In genomic region chr1:206000641-206001339, GRCh38 we compare ENCODE assay signal across 11 cellular contexts. TPM values are rescaled to one million over a fixed set of nuclear protein-coding genes. Genes with fewer than 3 reads are reported as not detected.
DNase-seq lines count a peak whose midpoint lies in the region; ATAC-seq lines count a peak whose summit lies in the region.
"Had no signal": no experiment of that assay in that cellular context is flagged by ENCODE, and none has a peak within 500 bp of the region (broad histone marks: within the 10 kb centered on the region; RNA-seq: fewer than 3 reads in every experiment).

No MANE protein-coding gene starts in this region.

- no peak overlapping the region for H2AK5ac ChIP-seq in trophoblast cell (ENCODE audit: low read length)

- H2BK12ac ChIP-seq in trophoblast cell (ENCODE audit: low read length): no peak overlapping the region

- peaks cover 22 to 34% of the 10 kb centered on the region in 2 experiments for H3K4me1 ChIP-seq in trophoblast cell (ENCODE audit: control insufficient read depth in 1 of 2, insufficient read depth in 2 of 2, low read length in 2 of 2)

- no peak overlapping the region for H4K8ac ChIP-seq in trophoblast cell (ENCODE audit: low read depth, low read length)

- no peak overlapping the region for H3K4me3 ChIP-seq in trophoblast cell (ENCODE audit: low read depth, low read length)

- H3K36me3 Mint-ChIP-seq in activated naive CD4-positive, alpha-beta T cell treated with anti-CD3 and anti-CD28 coated beads, Interleukin-2, amount 50 U/mL, for 72 hours: no peaks in the 10 kb centered on the region
- no peaks in the 10 kb centered on the region for H3K36me3 Mint-ChIP-seq in activated naive CD8-positive, alpha-beta T cell treated with anti-CD3 and anti-CD28 coated beads, Interleukin-2, amount 50 U/mL, for 24 hours (ENCODE audit: low read depth)
- H3K36me3 Mint-ChIP-seq: CD4-positive, CD25-positive, alpha-beta regulatory T cell had no signal

- H2BK5ac ChIP-seq in trophoblast cell (ENCODE audit: low read depth, low read length, poor library complexity): no peak overlapping the region

- H3K27me3 Mint-ChIP-seq in activated naive CD8-positive, alpha-beta T cell treated with anti-CD3 and anti-CD28 coated beads, Interleukin-2, amount 50 U/mL, for 24 hours: peaks cover 16% of the 10 kb centered on the region

- no peaks in the 10 kb centered on the region for H3K36me3 ChIP-seq in trophoblast cell (ENCODE audit: control insufficient read depth in 1 of 2, insufficient read depth in 2 of 2, low read length in 2 of 2)

- no peak overlapping the region for H2BK120ac ChIP-seq in trophoblast cell (ENCODE audit: insufficient read depth, low read length, poor library complexity)

- no peak overlapping the region for H3K23ac ChIP-seq in trophoblast cell (ENCODE audit: low read length)

- DNase-seq in activated naive CD4-positive, alpha-beta T cell treated with anti-CD3 and anti-CD28 coated beads, Interleukin-2, amount 50 U/mL, for 72 hours (ENCODE audit: low spot score in 2 of 2): no peak
- no peak for DNase-seq in activated naive CD4-positive, alpha-beta T cell treated with anti-CD3 and anti-CD28 coated beads, Interleukin-2, amount 50 U/mL, for 16 hours
- DNase-seq in activated naive CD8-positive, alpha-beta T cell treated with anti-CD3 and anti-CD28 coated beads, Interleukin-2, amount 50 U/mL, for 24 hours: peak; percentile 55
- DNase-seq in mesenteric fat pad (ENCODE audit: low spot score) (peak; percentile 51), ureter (ENCODE audit: low spot score) (peak; percentile 34), trophoblast cell (no peak), hippocampal formation (lab: John Stamatoyannopoulos, UW) (no peak)
- DNase-seq: activated CD4-positive, CD25-positive, alpha-beta regulatory T cell treated with anti-CD3 and anti-CD28 coated beads, Interleukin-2, amount 50 U/mL, for 72 hours; CD4-positive, CD25-positive, alpha-beta regulatory T cell; NCI-H1436 treated with DMSO at 0.1 percent for 48 hours had no signal

- peaks cover 42% of the 10 kb centered on the region for H3K4me1 Mint-ChIP-seq in activated naive CD8-positive, alpha-beta T cell treated with anti-CD3 and anti-CD28 coated beads, Interleukin-2, amount 50 U/mL, for 24 hours

- H3K18ac ChIP-seq in trophoblast cell (ENCODE audit: low read length): no peak overlapping the region

- H3K4me3 Mint-ChIP-seq in activated naive CD8-positive, alpha-beta T cell treated with anti-CD3 and anti-CD28 coated beads, Interleukin-2, amount 50 U/mL, for 24 hours: no peak overlapping the region
- H3K4me3 Mint-ChIP-seq: CD4-positive, CD25-positive, alpha-beta regulatory T cell had no signal

- no peaks in the 10 kb centered on the region for H3K9me3 Mint-ChIP-seq in activated naive CD4-positive, alpha-beta T cell treated with anti-CD3 and anti-CD28 coated beads, Interleukin-2, amount 50 U/mL, for 72 hours
- no peaks in the 10 kb centered on the region for H3K9me3 Mint-ChIP-seq in activated naive CD8-positive, alpha-beta T cell treated with anti-CD3 and anti-CD28 coated beads, Interleukin-2, amount 50 U/mL, for 24 hours

- H3K9ac ChIP-seq in trophoblast cell (ENCODE audit: low read length): no peak overlapping the region

- H3K27ac Mint-ChIP-seq in activated naive CD4-positive, alpha-beta T cell treated with anti-CD3 and anti-CD28 coated beads, Interleukin-2, amount 50 U/mL, for 72 hours: no peak overlapping the region
- H3K27ac Mint-ChIP-seq in activated naive CD8-positive, alpha-beta T cell treated with anti-CD3 and anti-CD28 coated beads, Interleukin-2, amount 50 U/mL, for 24 hours: peak overlapping the region; percentile 75
- H3K27ac Mint-ChIP-seq: CD4-positive, CD25-positive, alpha-beta regulatory T cell had no signal

- WGBS in trophoblast cell (ENCODE audit: extremely low coverage, insufficient coverage, insufficient read length): no CpG with 5 or more reads among the region's 8 CpGs

- H3K79me2 ChIP-seq in trophoblast cell (ENCODE audit: control insufficient read depth, insufficient read depth, low read length, poor library complexity): no peaks in the 10 kb centered on the region

- H3K4ac ChIP-seq in trophoblast cell (ENCODE audit: low read depth, low read length): no peak overlapping the region

- peaks cover 5% of the 10 kb centered on the region for H3K9me3 ChIP-seq in trophoblast cell (ENCODE audit: insufficient read depth, low read depth, low read length)

- H2AFZ ChIP-seq in trophoblast cell (ENCODE audit: insufficient read depth, low read length, poor library complexity): no peak overlapping the region

- H3K27me3 ChIP-seq in trophoblast cell (ENCODE audit: insufficient read depth, low read length): no peaks in the 10 kb centered on the region

- H4K91ac ChIP-seq in trophoblast cell (ENCODE audit: low read depth, low read length): no peak overlapping the region

- peaks cover 2% of the 10 kb centered on the region for H3K79me1 ChIP-seq in trophoblast cell (ENCODE audit: low read length)

- H4K12ac ChIP-seq in trophoblast cell (ENCODE audit: low read depth, low read length): no peak overlapping the region

- H3K4me2 ChIP-seq in trophoblast cell (ENCODE audit: low read length): no peak overlapping the region

- H3K27ac ChIP-seq in trophoblast cell (ENCODE audit: low read depth, low read length): no peak overlapping the region

- no peak overlapping the region for H3K14ac ChIP-seq in trophoblast cell (ENCODE audit: low read length)

- ATAC-seq in activated naive CD4-positive, alpha-beta T cell treated with anti-CD3 and anti-CD28 coated beads, Interleukin-2, amount 50 U/mL, for 72 hours: peak; percentile 59 to 66
- peak; percentile 60 for ATAC-seq in activated naive CD8-positive, alpha-beta T cell treated with anti-CD3 and anti-CD28 coated beads, Interleukin-2, amount 50 U/mL, for 24 hours
- no peak for ATAC-seq in GM21423 (IDR thresholded peaks at IDR 0.05; ENCODE audit: unreplicated experiment)

RNA-seq across cellular contexts. Expression of gene RAB7B, which starts 2.4 kb away (rescaled TPM):
- total RNA-seq in activated naive CD4-positive, alpha-beta T cell treated with anti-CD3 and anti-CD28 coated beads, Interleukin-2, amount 50 U/mL, for 72 hours: not detected
- total RNA-seq in mesenteric fat pad: 6.0 TPM
- 11.7 TPM for total RNA-seq in ureter
- 2.4 and 2.6 TPM in 2 replicates for polyA plus RNA-seq in trophoblast cell (2013)
- total RNA-seq: CD4-positive, CD25-positive, alpha-beta regulatory T cell had no signal
- polyA plus RNA-seq: CD4-positive, CD25-positive, alpha-beta regulatory T cell had no signal

RNA-seq across cellular contexts. Expression of gene CTSE, which starts 22.9 kb away (rescaled TPM):
- not detected for total RNA-seq in activated naive CD4-positive, alpha-beta T cell treated with anti-CD3 and anti-CD28 coated beads, Interleukin-2, amount 50 U/mL, for 72 hours
- total RNA-seq in mesenteric fat pad (0.35 TPM), ureter (25.3 TPM)
- polyA plus RNA-seq in trophoblast cell (2013): 0.73 and 0.93 TPM in 2 replicates
- total RNA-seq: CD4-positive, CD25-positive, alpha-beta regulatory T cell had no signal
- polyA plus RNA-seq: CD4-positive, CD25-positive, alpha-beta regulatory T cell had no signal

RNA-seq across cellular contexts. Expression of gene RHEX, which starts 52.2 kb away (rescaled TPM):
- not detected for total RNA-seq in activated naive CD4-positive, alpha-beta T cell treated with anti-CD3 and anti-CD28 coated beads, Interleukin-2, amount 50 U/mL, for 72 hours
- total RNA-seq in mesenteric fat pad (2.2 TPM), ureter (27.1 TPM)
- polyA plus RNA-seq in trophoblast cell (2013): not detected in 2 replicates
- total RNA-seq: CD4-positive, CD25-positive, alpha-beta regulatory T cell had no signal
- polyA plus RNA-seq: CD4-positive, CD25-positive, alpha-beta regulatory T cell had no signal

RNA-seq across cellular contexts. Expression of gene SLC26A9, which starts 57.5 kb away (rescaled TPM):
- total RNA-seq in activated naive CD4-positive, alpha-beta T cell treated with anti-CD3 and anti-CD28 coated beads, Interleukin-2, amount 50 U/mL, for 72 hours: not detected
- not detected for total RNA-seq in mesenteric fat pad
- 0.13 TPM for total RNA-seq in ureter
- polyA plus RNA-seq in trophoblast cell (2013): 0.01 TPM in 1 of 2 replicates, not detected in the other
- total RNA-seq: CD4-positive, CD25-positive, alpha-beta regulatory T cell had no signal
- polyA plus RNA-seq: CD4-positive, CD25-positive, alpha-beta regulatory T cell had no signal

Comparison
In these comparisons a context has a peak if more than half of its experiments do, and no peak if none do; other contexts are left out.
1. DNase-seq: peak in activated naive CD8-positive, alpha-beta T cell treated with anti-CD3 and anti-CD28 coated beads, Interleukin-2, amount 50 U/mL, for 24 hours (single experiment), mesenteric fat pad (single experiment) and ureter (single experiment); none in activated naive CD4-positive, alpha-beta T cell treated with anti-CD3 and anti-CD28 coated beads, Interleukin-2, amount 50 U/mL, for 72 hours (0 of 2), activated naive CD4-positive, alpha-beta T cell treated with anti-CD3 and anti-CD28 coated beads, Interleukin-2, amount 50 U/mL, for 16 hours (single experiment), trophoblast cell (0 of 2) and hippocampal formation (0 of 2).
2. RNA of gene CTSE, which starts 22.9 kb away (total RNA-seq): 25.3 TPM in ureter (single experiment); 0.35 TPM in mesenteric fat pad (single experiment) and not detected in activated naive CD4-positive, alpha-beta T cell treated with anti-CD3 and anti-CD28 coated beads, Interleukin-2, amount 50 U/mL, for 72 hours; every median in the first group is over 10 times any median in the second.